1 cellular context compared by ENCODE assay signal in the genomic region with DNA sequence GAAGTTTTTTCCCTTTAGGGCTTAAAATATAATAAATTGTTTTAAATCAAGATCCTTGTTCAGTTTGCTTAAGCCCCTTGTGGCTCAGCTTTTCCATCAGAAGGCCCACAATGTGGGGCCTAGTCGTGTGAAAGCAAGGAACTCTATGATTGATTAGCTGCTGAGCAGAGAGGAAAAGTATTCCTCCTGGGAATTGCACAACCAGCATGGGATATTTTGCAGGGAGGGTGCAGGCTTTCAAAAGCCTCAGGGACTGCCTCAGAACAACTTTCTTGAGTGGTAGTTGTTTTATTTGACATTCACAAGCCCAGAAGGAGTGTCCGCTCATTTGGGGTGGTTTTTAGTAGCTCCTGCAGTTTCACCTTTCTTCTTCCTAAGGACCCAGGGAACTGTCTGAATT.
TF ChIP-seq lines count a peak whose summit lies in the region.

No MANE protein-coding gene starts in this region.

TF ChIP-seq in HepG2, 621 proteins besides CTCF, POLR2A, EP300 and RAD21:
- TF ChIP-seq, protein P1, sequence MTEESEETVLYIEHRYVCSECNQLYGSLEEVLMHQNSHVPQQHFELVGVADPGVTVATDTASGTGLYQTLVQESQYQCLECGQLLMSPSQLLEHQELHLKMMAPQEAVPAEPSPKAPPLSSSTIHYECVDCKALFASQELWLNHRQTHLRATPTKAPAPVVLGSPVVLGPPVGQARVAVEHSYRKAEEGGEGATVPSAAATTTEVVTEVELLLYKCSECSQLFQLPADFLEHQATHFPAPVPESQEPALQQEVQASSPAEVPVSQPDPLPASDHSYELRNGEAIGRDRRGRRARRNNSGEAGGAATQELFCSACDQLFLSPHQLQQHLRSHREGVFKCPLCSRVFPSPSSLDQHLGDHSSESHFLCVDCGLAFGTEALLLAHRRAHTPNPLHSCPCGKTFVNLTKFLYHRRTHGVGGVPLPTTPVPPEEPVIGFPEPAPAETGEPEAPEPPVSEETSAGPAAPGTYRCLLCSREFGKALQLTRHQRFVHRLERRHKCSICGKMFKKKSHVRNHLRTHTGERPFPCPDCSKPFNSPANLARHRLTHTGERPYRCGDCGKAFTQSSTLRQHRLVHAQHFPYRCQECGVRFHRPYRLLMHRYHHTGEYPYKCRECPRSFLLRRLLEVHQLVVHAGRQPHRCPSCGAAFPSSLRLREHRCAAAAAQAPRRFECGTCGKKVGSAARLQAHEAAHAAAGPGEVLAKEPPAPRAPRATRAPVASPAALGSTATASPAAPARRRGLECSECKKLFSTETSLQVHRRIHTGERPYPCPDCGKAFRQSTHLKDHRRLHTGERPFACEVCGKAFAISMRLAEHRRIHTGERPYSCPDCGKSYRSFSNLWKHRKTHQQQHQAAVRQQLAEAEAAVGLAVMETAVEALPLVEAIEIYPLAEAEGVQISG (CRISPR knock-in tag; IDR thresholded peaks at IDR 0.05) = peak; percentile 52; the same call in 1 of the 2 replicates
- no peak for TF ChIP-seq ZEB1 (IDR thresholded peaks at IDR 0.05; ENCODE audit: insufficient replicate concordance, low read depth)
- TF ChIP-seq, protein P2, sequence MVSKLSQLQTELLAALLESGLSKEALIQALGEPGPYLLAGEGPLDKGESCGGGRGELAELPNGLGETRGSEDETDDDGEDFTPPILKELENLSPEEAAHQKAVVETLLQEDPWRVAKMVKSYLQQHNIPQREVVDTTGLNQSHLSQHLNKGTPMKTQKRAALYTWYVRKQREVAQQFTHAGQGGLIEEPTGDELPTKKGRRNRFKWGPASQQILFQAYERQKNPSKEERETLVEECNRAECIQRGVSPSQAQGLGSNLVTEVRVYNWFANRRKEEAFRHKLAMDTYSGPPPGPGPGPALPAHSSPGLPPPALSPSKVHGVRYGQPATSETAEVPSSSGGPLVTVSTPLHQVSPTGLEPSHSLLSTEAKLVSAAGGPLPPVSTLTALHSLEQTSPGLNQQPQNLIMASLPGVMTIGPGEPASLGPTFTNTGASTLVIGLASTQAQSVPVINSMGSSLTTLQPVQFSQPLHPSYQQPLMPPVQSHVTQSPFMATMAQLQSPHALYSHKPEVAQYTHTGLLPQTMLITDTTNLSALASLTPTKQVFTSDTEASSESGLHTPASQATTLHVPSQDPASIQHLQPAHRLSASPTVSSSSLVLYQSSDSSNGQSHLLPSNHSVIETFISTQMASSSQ (IDR thresholded peaks at IDR 0.05; ENCODE audit: low read depth) = no peak
- TF ChIP-seq, protein P2 (CRISPR knock-in tag; IDR thresholded peaks at IDR 0.05; ENCODE audit: borderline replicate concordance) = no peak
- TF ChIP-seq, protein P3, sequence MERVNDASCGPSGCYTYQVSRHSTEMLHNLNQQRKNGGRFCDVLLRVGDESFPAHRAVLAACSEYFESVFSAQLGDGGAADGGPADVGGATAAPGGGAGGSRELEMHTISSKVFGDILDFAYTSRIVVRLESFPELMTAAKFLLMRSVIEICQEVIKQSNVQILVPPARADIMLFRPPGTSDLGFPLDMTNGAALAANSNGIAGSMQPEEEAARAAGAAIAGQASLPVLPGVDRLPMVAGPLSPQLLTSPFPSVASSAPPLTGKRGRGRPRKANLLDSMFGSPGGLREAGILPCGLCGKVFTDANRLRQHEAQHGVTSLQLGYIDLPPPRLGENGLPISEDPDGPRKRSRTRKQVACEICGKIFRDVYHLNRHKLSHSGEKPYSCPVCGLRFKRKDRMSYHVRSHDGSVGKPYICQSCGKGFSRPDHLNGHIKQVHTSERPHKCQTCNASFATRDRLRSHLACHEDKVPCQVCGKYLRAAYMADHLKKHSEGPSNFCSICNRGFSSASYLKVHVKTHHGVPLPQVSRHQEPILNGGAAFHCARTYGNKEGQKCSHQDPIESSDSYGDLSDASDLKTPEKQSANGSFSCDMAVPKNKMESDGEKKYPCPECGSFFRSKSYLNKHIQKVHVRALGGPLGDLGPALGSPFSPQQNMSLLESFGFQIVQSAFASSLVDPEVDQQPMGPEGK (CRISPR knock-in tag; IDR thresholded peaks at IDR 0.05) = no peak
- TF ChIP-seq CEBPB (IDR thresholded peaks at IDR 0.05; ENCODE audit: borderline replicate concordance, low read depth, low read length) = peak; percentile 64
- TF ChIP-seq CEBPG (CRISPR knock-in tag; IDR thresholded peaks at IDR 0.05) = peak; percentile 40; the same call in 1 of the 2 replicates
- no peak for TF ChIP-seq SIX1 (CRISPR knock-in tag; IDR thresholded peaks at IDR 0.05; ENCODE audit: borderline replicate concordance)
- TF ChIP-seq, protein P4, sequence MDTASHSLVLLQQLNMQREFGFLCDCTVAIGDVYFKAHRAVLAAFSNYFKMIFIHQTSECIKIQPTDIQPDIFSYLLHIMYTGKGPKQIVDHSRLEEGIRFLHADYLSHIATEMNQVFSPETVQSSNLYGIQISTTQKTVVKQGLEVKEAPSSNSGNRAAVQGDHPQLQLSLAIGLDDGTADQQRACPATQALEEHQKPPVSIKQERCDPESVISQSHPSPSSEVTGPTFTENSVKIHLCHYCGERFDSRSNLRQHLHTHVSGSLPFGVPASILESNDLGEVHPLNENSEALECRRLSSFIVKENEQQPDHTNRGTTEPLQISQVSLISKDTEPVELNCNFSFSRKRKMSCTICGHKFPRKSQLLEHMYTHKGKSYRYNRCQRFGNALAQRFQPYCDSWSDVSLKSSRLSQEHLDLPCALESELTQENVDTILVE (CRISPR knock-in tag; IDR thresholded peaks at IDR 0.05) = no peak
- no peak for TF ChIP-seq KMT2A (CRISPR knock-in tag; IDR thresholded peaks at IDR 0.05)
